ENCODE assay signal across 12 cellular contexts in genomic region chr4:118765399-118765798, GRCh38.
DNase-seq lines count a peak whose midpoint lies in the region; ATAC-seq and TF ChIP-seq lines count a peak whose summit lies in the region.
"Had no signal": no experiment of that assay in that cellular context is flagged by ENCODE, and none has a peak within 500 bp of the region (broad histone marks: within the 10 kb centered on the region; RNA-seq: fewer than 3 reads in every experiment).

No MANE protein-coding gene starts in this region.

- H3K4me3 ChIP-seq in AG09309 (ENCODE audit: control insufficient read depth, low read depth, low read length) (no peak overlapping the region), epithelial cell of proximal tubule (ENCODE audit: low read depth, low read length) (no peak overlapping the region)

- TF ChIP-seq CTCF in AG09309 (IDR thresholded peaks at IDR 0.05; ENCODE audit: control insufficient read depth, insufficient read depth, low read depth, low read length, missing control alignments), result no peak
- TF ChIP-seq CTCF in epithelial cell of proximal tubule (conservative IDR thresholded peaks at IDR 0.05; ENCODE audit: low read depth, low read length), result no peak

- ATAC-seq in HG03196 (IDR thresholded peaks at IDR 0.05; ENCODE audit: unreplicated experiment) (no peak), GM21360 (IDR thresholded peaks at IDR 0.05; ENCODE audit: unreplicated experiment) (no peak), GM18520 (IDR thresholded peaks at IDR 0.05; ENCODE audit: unreplicated experiment) (no peak)
- ATAC-seq: WTC11 had no signal

- DNase-seq in AG09309 (ENCODE audit: low read depth) (peak; percentile 99), OCI-M1 (lab: John Stamatoyannopoulos, UW) (peak; percentile 28), epithelial cell of proximal tubule (ENCODE audit: low read depth) (peak; percentile 68), non-pigmented ciliary epithelial cell (ENCODE audit: low read depth) (peak; percentile 96), SKM-1 (lab: John Stamatoyannopoulos, UW; ENCODE audit: unreplicated experiment) (no peak)
- DNase-seq: DMS79; effector CD4-positive, alpha-beta T cell; NCI-H1105 had no signal
